Comparison of ENCODE assay signal across 14 cellular contexts in the genomic region with DNA sequence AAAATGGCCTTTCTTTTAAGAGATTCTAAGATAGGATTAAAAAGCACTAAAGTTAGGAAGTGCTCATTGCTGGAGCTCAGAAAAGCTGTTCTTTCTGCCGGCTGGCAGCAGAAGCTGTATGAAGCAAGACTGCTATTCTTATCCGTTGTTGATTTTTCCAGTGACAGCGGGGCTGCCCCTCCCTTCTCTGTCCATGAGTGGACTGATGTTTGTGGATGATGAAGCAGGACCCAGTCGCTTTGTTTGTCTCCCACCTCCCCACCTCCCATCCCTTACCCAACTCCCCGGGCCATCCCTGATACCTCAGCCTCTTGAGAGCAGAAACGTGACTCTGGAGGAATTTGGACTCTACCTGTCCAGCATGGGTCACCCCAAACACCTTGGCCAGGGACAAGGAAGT. TPM values are rescaled to one million over a fixed set of nuclear protein-coding genes. Genes with fewer than 3 reads are reported as not detected.
DNase-seq lines count a peak whose midpoint lies in the region; ATAC-seq and TF ChIP-seq lines count a peak whose summit lies in the region.
"Had no signal": no experiment of that assay in that cellular context is flagged by ENCODE, and none has a peak within 500 bp of the region (broad histone marks: within the 10 kb centered on the region; RNA-seq: fewer than 3 reads in every experiment).

No MANE protein-coding gene starts in this region.

- peaks cover 17% of the 10 kb centered on the region for H3K36me3 Mint-ChIP-seq in endodermal cell (ENCODE audit: low read depth)
- peaks cover 7% of the 10 kb centered on the region for H3K36me3 Mint-ChIP-seq in activated CD4-positive, alpha-beta T cell treated with anti-CD3 and anti-CD28 coated beads, Interleukin-2, amount 10 ng/mL, durations not matched to agents 24 days and 14 days (ENCODE audit: low read depth)

- H3K9ac ChIP-seq in endodermal cell (ENCODE audit: extremely low read depth, low read length, poor library complexity, severe bottlenecking) = no peak overlapping the region

- H3K4me1 ChIP-seq in prostate gland (replicated peaks) = no peaks in the 10 kb centered on the region
- H3K4me1 ChIP-seq in endodermal cell (ENCODE audit: control insufficient read depth, insufficient read depth, low read length) = no peaks in the 10 kb centered on the region

- no peaks in the 10 kb centered on the region for H3K4me1 Mint-ChIP-seq in endodermal cell
- peaks cover under 1% of the 10 kb centered on the region for H3K4me1 Mint-ChIP-seq in activated CD4-positive, alpha-beta T cell treated with anti-CD3 and anti-CD28 coated beads, Interleukin-2, amount 10 ng/mL, durations not matched to agents 24 days and 14 days

- intact Hi-C loops in left cardiac atrium (cut with DNase I) (loop anchor here in 1 of 2 donors (5.0 kb wide), 1 partner anchor 47 kb away; no protein-coding TSS in a partner anchor), prostate gland (cut with DNase I) (loop anchor here (5.0 to 10.0 kb wide), 2 partner anchors 52 to 230 kb away; a partner anchor contains a TSS)
- intact Hi-C loops in activated CD4-positive, alpha-beta T cell treated with anti-CD3 and anti-CD28 coated beads, Interleukin-2, amount 10 ng/mL, durations not matched to agents 24 days and 14 days (cut with micrococcal nuclease) = no loop called here

- peak; percentile 18 for DNase-seq in CD1c-positive myeloid dendritic cell (ENCODE audit: extremely low spot score)
- peak; percentile 70 for DNase-seq in left cardiac atrium
- DNase-seq in prostate gland (ENCODE audit: low spot score) = peak; percentile 16
- DNase-seq in endodermal cell = no peak
- DNase-seq in activated CD4-positive, alpha-beta T cell treated with anti-CD3 and anti-CD28 coated beads, Interleukin-2, amount 10 ng/mL, durations not matched to agents 24 days and 14 days = no peak
- DNase-seq in NCI-H226 = no peak
- DNase-seq: immature natural killer cell; NCI-H1092 treated with DMSO at 0.1 percent for 48 hours; stimulated activated CD4-positive, alpha-beta T cell treated with anti-CD3 and anti-CD28 coated beads, Interleukin-12 subunit alpha, Interleukin-12 subunit beta, amount 100 ng/mL, for 4 hours had no signal

- WGBS in prostate gland = 15% methylated on average over 6 of the region's 6 CpGs
- 67 to 72% methylated on average over 1 to 5 of the region's 6 CpGs for WGBS in endodermal cell (ENCODE audit: insufficient coverage in 1 of 2, insufficient read length in 1 of 2), 2 experiments

- TF ChIP-seq CTCF in prostate gland (IDR thresholded peaks at IDR 0.05) (no peak), endodermal cell (conservative IDR thresholded peaks at IDR 0.05) (no peak)

- ATAC-seq in left cardiac atrium (peak; percentile 65 to 77), HG03442 (IDR thresholded peaks at IDR 0.05; ENCODE audit: unreplicated experiment) (no peak)

- no peaks in the 10 kb centered on the region for H3K9me3 Mint-ChIP-seq in endodermal cell
- H3K9me3 Mint-ChIP-seq in activated CD4-positive, alpha-beta T cell treated with anti-CD3 and anti-CD28 coated beads, Interleukin-2, amount 10 ng/mL, durations not matched to agents 24 days and 14 days = no peaks in the 10 kb centered on the region
- H3K9me3 Mint-ChIP-seq: CD8-positive, alpha-beta memory T cell; central memory CD8-positive, alpha-beta T cell; immature natural killer cell; stimulated activated naive CD8-positive, alpha-beta T cell treated with anti-CD3 and anti-CD28 coated beads, Interleukin-15, Interleukin-2, amounts not matched to agents 100 ng/mL and 50 ng/mL, for 24 hours had no signal

- H3K36me3 ChIP-seq in prostate gland (no peaks in the 10 kb centered on the region), endodermal cell (ENCODE audit: control insufficient read depth, insufficient read depth, low read length) (peaks cover 5% of the 10 kb centered on the region)

- TF ChIP-seq POLR2A in prostate gland (IDR thresholded peaks at IDR 0.05) = no peak

- H3K27me3 Mint-ChIP-seq in endodermal cell (ENCODE audit: insufficient read depth) = no peaks in the 10 kb centered on the region
- H3K27me3 Mint-ChIP-seq in activated CD4-positive, alpha-beta T cell treated with anti-CD3 and anti-CD28 coated beads, Interleukin-2, amount 10 ng/mL, durations not matched to agents 24 days and 14 days = no peaks in the 10 kb centered on the region
- H3K27me3 Mint-ChIP-seq: central memory CD8-positive, alpha-beta T cell; stimulated activated naive CD8-positive, alpha-beta T cell treated with anti-CD3 and anti-CD28 coated beads, Interleukin-15, Interleukin-2, amounts not matched to agents 100 ng/mL and 50 ng/mL, for 24 hours had no signal

- H3K27ac Mint-ChIP-seq in endodermal cell = no peak overlapping the region
- H3K27ac Mint-ChIP-seq in activated CD4-positive, alpha-beta T cell treated with anti-CD3 and anti-CD28 coated beads, Interleukin-2, amount 10 ng/mL, durations not matched to agents 24 days and 14 days = no peak overlapping the region
- H3K27ac Mint-ChIP-seq: stimulated activated naive CD8-positive, alpha-beta T cell treated with anti-CD3 and anti-CD28 coated beads, Interleukin-15, Interleukin-2, amounts not matched to agents 100 ng/mL and 50 ng/mL, for 24 hours had no signal

- H3K27ac ChIP-seq in angular gyrus (ENCODE audit: low read depth, low read length) (peak overlapping the region; percentile 87), prostate gland (peak overlapping the region; percentile 57 to 66), endodermal cell (ENCODE audit: low read depth, low read length) (no peak overlapping the region)

- H3K27me3 ChIP-seq in prostate gland (replicated peaks; ENCODE audit: insufficient read depth) = no peaks in the 10 kb centered on the region
- no peaks in the 10 kb centered on the region for H3K27me3 ChIP-seq in endodermal cell (ENCODE audit: control insufficient read depth, insufficient read depth, low read length, poor library complexity, severe bottlenecking)

- H3K4me3 ChIP-seq in prostate gland (no peak overlapping the region), endodermal cell (ENCODE audit: low read length) (no peak overlapping the region)

- H3K9me3 ChIP-seq in prostate gland = no peaks in the 10 kb centered on the region
- H3K9me3 ChIP-seq in endodermal cell (ENCODE audit: control insufficient read depth, low read length) = no peaks in the 10 kb centered on the region

- no peak overlapping the region for H3K4me3 Mint-ChIP-seq in endodermal cell
- no peak overlapping the region for H3K4me3 Mint-ChIP-seq in activated CD4-positive, alpha-beta T cell treated with anti-CD3 and anti-CD28 coated beads, Interleukin-2, amount 10 ng/mL, durations not matched to agents 24 days and 14 days
- H3K4me3 Mint-ChIP-seq: CD8-positive, alpha-beta memory T cell; central memory CD8-positive, alpha-beta T cell; immature natural killer cell; stimulated activated naive CD8-positive, alpha-beta T cell treated with anti-CD3 and anti-CD28 coated beads, Interleukin-15, Interleukin-2, amounts not matched to agents 100 ng/mL and 50 ng/mL, for 24 hours had no signal

RNA-seq across cellular contexts. Expression of a gene that starts 10.3 kb away (rescaled TPM):
- total RNA-seq in left cardiac atrium (10 to 100 TPM; 14.8 to 33.4 TPM), prostate gland (10 to 100 TPM; 10.5 to 14.4 TPM), endodermal cell (1 to 10 TPM; 3.2 to 4.2 TPM)
- 22.5 TPM for polyA plus RNA-seq in endodermal cell (2013, experiment 1 of 2)
- polyA plus RNA-seq in endodermal cell (2013, experiment 2 of 2) = 20.6 TPM
- 0.43 and 0.54 TPM in 2 replicates for total RNA-seq in activated CD4-positive, alpha-beta T cell treated with anti-CD3 and anti-CD28 coated beads, Interleukin-2, amount 10 ng/mL, durations not matched to agents 24 days and 14 days
- polyA plus RNA-seq: CD8-positive, alpha-beta memory T cell; immature natural killer cell had no signal

RNA-seq across cellular contexts. Expression of a gene that starts 14.7 kb away (rescaled TPM):
- total RNA-seq in left cardiac atrium (1 to 10 TPM; 5.2 to 7.0 TPM), prostate gland (1 to 10 TPM; 4.9 to 5.5 TPM), endodermal cell (1 to 10 TPM; 6.0 to 6.2 TPM)
- 4.1 TPM for polyA plus RNA-seq in endodermal cell (2013, experiment 1 of 2)
- 4.8 TPM for polyA plus RNA-seq in endodermal cell (2013, experiment 2 of 2)
- total RNA-seq in activated CD4-positive, alpha-beta T cell treated with anti-CD3 and anti-CD28 coated beads, Interleukin-2, amount 10 ng/mL, durations not matched to agents 24 days and 14 days = 3.5 and 3.6 TPM in 2 replicates
- polyA plus RNA-seq: CD8-positive, alpha-beta memory T cell had no signal

RNA-seq across cellular contexts. Expression of a gene that starts 50.6 kb away (rescaled TPM):
- total RNA-seq in left cardiac atrium = under 1 TPM; 0.55 to 0.62 TPM
- 1 to 10 TPM in 1 of 2 donors, under 1 TPM in 1; 0.46 to 9.6 TPM for total RNA-seq in prostate gland
- total RNA-seq in endodermal cell = not detected
- polyA plus RNA-seq in endodermal cell (2013, experiment 1 of 2) = 0.36 TPM
- polyA plus RNA-seq in endodermal cell (2013, experiment 2 of 2) = 0.41 TPM
- total RNA-seq in activated CD4-positive, alpha-beta T cell treated with anti-CD3 and anti-CD28 coated beads, Interleukin-2, amount 10 ng/mL, durations not matched to agents 24 days and 14 days = not detected in 2 replicates
- total RNA-seq: CD8-positive, alpha-beta memory T cell had no signal
- polyA plus RNA-seq: CD8-positive, alpha-beta memory T cell; immature natural killer cell had no signal

RNA-seq across cellular contexts. Expression of a gene that starts 52.2 kb away (rescaled TPM):
- 10 to 100 TPM in 1 of 2 donors, 1 to 10 TPM in 1; 7.9 to 14.1 TPM for total RNA-seq in left cardiac atrium
- total RNA-seq in prostate gland = 10 to 100 TPM in 1 of 2 donors, 1 to 10 TPM in 1; 7.2 to 20.5 TPM
- 10 to 100 TPM; 20.3 to 23.7 TPM for total RNA-seq in endodermal cell
- polyA plus RNA-seq in endodermal cell (2013, experiment 1 of 2) = 18.3 TPM
- 15.9 TPM for polyA plus RNA-seq in endodermal cell (2013, experiment 2 of 2)
- total RNA-seq in activated CD4-positive, alpha-beta T cell treated with anti-CD3 and anti-CD28 coated beads, Interleukin-2, amount 10 ng/mL, durations not matched to agents 24 days and 14 days = 13.8 and 18.6 TPM in 2 replicates

Comparison
In these comparisons a context has a peak if more than half of its experiments do, and no peak if none do; other contexts are left out.
1. DNase-seq: peak in CD1c-positive myeloid dendritic cell (single experiment), left cardiac atrium (single experiment) and prostate gland (single experiment); none in endodermal cell (single experiment), activated CD4-positive, alpha-beta T cell treated with anti-CD3 and anti-CD28 coated beads, Interleukin-2, amount 10 ng/mL, durations not matched to agents 24 days and 14 days (single experiment) and NCI-H226 (single experiment).